In the genomic region with DNA sequence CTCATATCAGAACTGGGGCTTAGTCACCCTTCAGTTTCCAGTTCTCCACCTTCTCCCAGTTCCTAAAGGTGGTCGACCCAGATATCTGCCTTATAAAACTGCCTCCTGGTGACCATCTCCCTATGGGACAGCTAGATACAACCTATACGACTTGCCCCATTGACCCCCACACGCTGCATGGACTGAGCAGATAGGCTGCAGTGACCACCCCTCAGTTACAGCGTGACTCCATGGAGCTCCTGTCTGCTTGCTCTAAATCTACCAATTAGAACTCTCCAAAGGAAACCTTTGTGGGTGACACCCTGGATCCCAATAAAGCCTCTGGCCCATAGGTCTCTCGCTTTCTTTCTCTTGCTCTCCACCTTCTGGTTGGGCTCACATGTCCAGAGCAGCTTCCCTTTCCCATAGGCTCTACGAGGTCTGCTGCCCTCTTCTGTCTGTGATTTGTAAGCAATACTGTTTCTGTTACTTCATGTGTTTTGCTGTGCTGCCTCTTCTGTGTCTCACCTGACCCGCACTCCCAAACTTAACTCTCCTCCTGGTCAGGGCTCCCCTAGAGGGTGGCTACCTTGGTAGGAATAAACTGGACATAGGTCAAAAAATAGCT, we compare ENCODE assay signal across 9 cellular contexts.
DNase-seq lines count a peak whose midpoint lies in the region; FAIRE-seq and TF ChIP-seq lines count a peak whose summit lies in the region.
"Had no signal": no experiment of that assay in that cellular context is flagged by ENCODE, and none has a peak within 500 bp of the region (broad histone marks: within the 10 kb centered on the region; RNA-seq: fewer than 3 reads in every experiment).

No MANE protein-coding gene starts in this region.

- DNase-seq in DMS153 (lab: John Stamatoyannopoulos, UW) (peak; percentile 10), DMS153 treated with DMSO at 0.1 percent for 48 hours (lab: John Stamatoyannopoulos, UW; ENCODE audit: unreplicated experiment) (no peak), NAMALWA (ENCODE audit: low spot score) (peak; percentile 24), epithelial cell of prostate (ENCODE audit: low read depth, low spot score) (peak; percentile 27), retinal pigment epithelial cell (ENCODE audit: low read depth) (no peak), NCI-H510A (lab: John Stamatoyannopoulos, UW) (no peak), GM19239 (ENCODE audit: insufficient read length, low spot score) (no peak)
- no peak for DNase-seq in activated CD4-positive, alpha-beta memory T cell treated with anti-CD3 and anti-CD28 coated beads, Interleukin-2, amount 10 ng/mL, durations not matched to agents 7 days and 5 days
- DNase-seq: activated CD4-positive, alpha-beta T cell treated with anti-CD3 and anti-CD28 coated beads for 36 hours had no signal

- H3K4me3 Mint-ChIP-seq in activated CD4-positive, alpha-beta memory T cell treated with anti-CD3 and anti-CD28 coated beads, Interleukin-2, amount 10 ng/mL, durations not matched to agents 7 days and 5 days: no peak overlapping the region
- H3K4me3 Mint-ChIP-seq: activated CD4-positive, alpha-beta T cell treated with anti-CD3 and anti-CD28 coated beads for 36 hours had no signal

- H3K4me3 ChIP-seq in retinal pigment epithelial cell (ENCODE audit: low read length): no peak overlapping the region

- no peaks in the 10 kb centered on the region for H3K27me3 Mint-ChIP-seq in activated CD4-positive, alpha-beta memory T cell treated with anti-CD3 and anti-CD28 coated beads, Interleukin-2, amount 10 ng/mL, durations not matched to agents 7 days and 5 days
- H3K27me3 Mint-ChIP-seq: activated CD4-positive, alpha-beta T cell treated with anti-CD3 and anti-CD28 coated beads for 36 hours had no signal

- no peak overlapping the region for H3K27ac ChIP-seq in epithelial cell of prostate

- H3K27ac Mint-ChIP-seq in activated CD4-positive, alpha-beta memory T cell treated with anti-CD3 and anti-CD28 coated beads, Interleukin-2, amount 10 ng/mL, durations not matched to agents 7 days and 5 days: no peak overlapping the region
- H3K27ac Mint-ChIP-seq: activated CD4-positive, alpha-beta T cell treated with anti-CD3 and anti-CD28 coated beads for 36 hours had no signal

- no peak for FAIRE-seq in GM19239 (lab: Jason Lieb, UNC)

- POLR2A ChIA-PET in activated CD4-positive, alpha-beta memory T cell treated with anti-CD3 and anti-CD28 coated beads, Interleukin-2, amount 10 ng/mL, durations not matched to agents 7 days and 5 days (lab: Charles Lee): no interaction called here

- peak; percentile 18 for TF ChIP-seq CTCF in retinal pigment epithelial cell (conservative IDR thresholded peaks at IDR 0.05; ENCODE audit: low read depth, low read length)

- peaks cover 14% of the 10 kb centered on the region for H3K9me3 Mint-ChIP-seq in activated CD4-positive, alpha-beta memory T cell treated with anti-CD3 and anti-CD28 coated beads, Interleukin-2, amount 10 ng/mL, durations not matched to agents 7 days and 5 days

- no peaks in the 10 kb centered on the region for H3K36me3 Mint-ChIP-seq in activated CD4-positive, alpha-beta memory T cell treated with anti-CD3 and anti-CD28 coated beads, Interleukin-2, amount 10 ng/mL, durations not matched to agents 7 days and 5 days (ENCODE audit: low read depth)

- CTCF ChIA-PET in activated CD4-positive, alpha-beta memory T cell treated with anti-CD3 and anti-CD28 coated beads, Interleukin-2, amount 10 ng/mL, durations not matched to agents 7 days and 5 days (lab: Charles Lee): no interaction called here

- H3K4me1 Mint-ChIP-seq in activated CD4-positive, alpha-beta memory T cell treated with anti-CD3 and anti-CD28 coated beads, Interleukin-2, amount 10 ng/mL, durations not matched to agents 7 days and 5 days: no peaks in the 10 kb centered on the region
- H3K4me1 Mint-ChIP-seq: activated CD4-positive, alpha-beta T cell treated with anti-CD3 and anti-CD28 coated beads for 36 hours had no signal

Comparison
In these comparisons a context has a peak if more than half of its experiments do, and no peak if none do; other contexts are left out.
1. DNase-seq: peak in DMS153 (single experiment), NAMALWA (single experiment) and epithelial cell of prostate (single experiment); none in DMS153 treated with DMSO at 0.1 percent for 48 hours (single experiment), retinal pigment epithelial cell (single experiment), NCI-H510A (single experiment), activated CD4-positive, alpha-beta memory T cell treated with anti-CD3 and anti-CD28 coated beads, Interleukin-2, amount 10 ng/mL, durations not matched to agents 7 days and 5 days (single experiment) and GM19239 (single experiment).